Comparison of ENCODE assay signal across 1 cellular context in the genomic region with DNA sequence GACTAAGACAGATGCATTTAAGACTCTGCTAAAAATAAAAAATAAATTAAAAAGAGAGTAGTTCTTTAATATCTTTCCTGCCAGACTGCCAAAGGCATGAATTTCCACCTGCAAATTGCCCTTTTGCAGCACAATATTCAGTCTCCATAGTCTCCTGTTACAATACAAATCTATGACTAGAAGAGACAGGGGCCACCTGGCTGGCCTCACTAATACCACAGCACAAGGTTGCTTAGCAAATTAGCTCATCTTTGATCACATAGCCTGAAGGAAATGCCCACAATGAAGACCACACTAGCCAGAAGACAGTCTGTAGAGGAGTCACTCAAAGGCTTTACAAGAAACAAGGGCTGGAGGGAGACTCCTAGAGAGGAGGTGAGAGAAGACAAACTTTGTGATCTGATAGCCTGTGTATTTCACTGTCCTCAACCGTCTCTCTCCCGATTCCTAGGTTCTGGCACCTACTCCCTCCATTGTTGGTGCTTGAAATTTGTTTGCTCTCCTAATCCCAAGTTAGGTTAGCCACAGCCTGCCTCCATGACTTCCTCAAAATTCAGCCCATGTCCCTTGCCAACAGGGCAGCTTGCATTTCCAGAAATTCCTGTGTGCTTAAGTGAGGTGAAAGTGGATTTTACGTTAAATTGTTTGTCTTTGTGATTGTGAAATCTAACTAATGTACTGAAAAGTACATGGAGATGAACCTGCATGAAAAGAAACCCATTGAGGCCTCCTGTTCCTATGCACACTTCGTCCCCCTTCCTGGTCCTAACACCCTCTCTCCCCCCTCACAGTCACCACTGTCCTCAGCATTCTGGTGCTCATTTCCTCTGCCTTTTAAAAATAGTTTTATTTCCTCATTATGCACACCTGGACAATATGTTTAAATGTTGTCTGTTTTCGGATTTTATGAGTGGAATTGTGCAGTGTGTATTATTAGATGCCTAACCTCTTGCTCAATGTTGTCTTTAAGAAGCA.
TF ChIP-seq lines count a peak whose summit lies in the region.

No MANE protein-coding gene starts in this region.

TF ChIP-seq in HepG2, 621 proteins besides CTCF, POLR2A, EP300 and RAD21 (continued from another document):
- TF ChIP-seq, protein P1, sequence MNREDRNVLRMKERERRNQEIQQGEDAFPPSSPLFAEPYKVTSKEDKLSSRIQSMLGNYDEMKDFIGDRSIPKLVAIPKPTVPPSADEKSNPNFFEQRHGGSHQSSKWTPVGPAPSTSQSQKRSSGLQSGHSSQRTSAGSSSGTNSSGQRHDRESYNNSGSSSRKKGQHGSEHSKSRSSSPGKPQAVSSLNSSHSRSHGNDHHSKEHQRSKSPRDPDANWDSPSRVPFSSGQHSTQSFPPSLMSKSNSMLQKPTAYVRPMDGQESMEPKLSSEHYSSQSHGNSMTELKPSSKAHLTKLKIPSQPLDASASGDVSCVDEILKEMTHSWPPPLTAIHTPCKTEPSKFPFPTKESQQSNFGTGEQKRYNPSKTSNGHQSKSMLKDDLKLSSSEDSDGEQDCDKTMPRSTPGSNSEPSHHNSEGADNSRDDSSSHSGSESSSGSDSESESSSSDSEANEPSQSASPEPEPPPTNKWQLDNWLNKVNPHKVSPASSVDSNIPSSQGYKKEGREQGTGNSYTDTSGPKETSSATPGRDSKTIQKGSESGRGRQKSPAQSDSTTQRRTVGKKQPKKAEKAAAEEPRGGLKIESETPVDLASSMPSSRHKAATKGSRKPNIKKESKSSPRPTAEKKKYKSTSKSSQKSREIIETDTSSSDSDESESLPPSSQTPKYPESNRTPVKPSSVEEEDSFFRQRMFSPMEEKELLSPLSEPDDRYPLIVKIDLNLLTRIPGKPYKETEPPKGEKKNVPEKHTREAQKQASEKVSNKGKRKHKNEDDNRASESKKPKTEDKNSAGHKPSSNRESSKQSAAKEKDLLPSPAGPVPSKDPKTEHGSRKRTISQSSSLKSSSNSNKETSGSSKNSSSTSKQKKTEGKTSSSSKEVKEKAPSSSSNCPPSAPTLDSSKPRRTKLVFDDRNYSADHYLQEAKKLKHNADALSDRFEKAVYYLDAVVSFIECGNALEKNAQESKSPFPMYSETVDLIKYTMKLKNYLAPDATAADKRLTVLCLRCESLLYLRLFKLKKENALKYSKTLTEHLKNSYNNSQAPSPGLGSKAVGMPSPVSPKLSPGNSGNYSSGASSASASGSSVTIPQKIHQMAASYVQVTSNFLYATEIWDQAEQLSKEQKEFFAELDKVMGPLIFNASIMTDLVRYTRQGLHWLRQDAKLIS (CRISPR knock-in tag; IDR thresholded peaks at IDR 0.05), result no peak
- TF ChIP-seq FOXC1 (CRISPR knock-in tag; IDR thresholded peaks at IDR 0.05; ENCODE audit: borderline replicate concordance) (no peak), SALL1 (CRISPR knock-in tag; IDR thresholded peaks at IDR 0.05) (peak; percentile 25; the same call in 1 of the 2 replicates), SOX13 (IDR thresholded peaks at IDR 0.05) (no peak), SOX13 (CRISPR knock-in tag; conservative IDR thresholded peaks at IDR 0.05 in 1 of 2, IDR thresholded peaks at IDR 0.05 in 1 of 2) (peak in 1 of 2 experiments; percentile 43; a peak in 2 of 4 replicates), FOXA3 (CRISPR knock-in tag; IDR thresholded peaks at IDR 0.05) (0 out of 2 replicates have a peak, but pooled peaks have one; percentile 6), CHD4 (IDR thresholded peaks at IDR 0.05; ENCODE audit: borderline replicate concordance, low read length) (0 out of 2 replicates have a peak, but pooled peaks have one; percentile 19), TCF7 (IDR thresholded peaks at IDR 0.05; ENCODE audit: low read depth) (peak; percentile 39; the same call in 1 of the 2 replicates), FOXO1 (CRISPR knock-in tag; IDR thresholded peaks at IDR 0.05) (no peak), ZNF703 (CRISPR knock-in tag; IDR thresholded peaks at IDR 0.05; ENCODE audit: borderline replicate concordance) (no peak)
- TF ChIP-seq, protein P2, sequence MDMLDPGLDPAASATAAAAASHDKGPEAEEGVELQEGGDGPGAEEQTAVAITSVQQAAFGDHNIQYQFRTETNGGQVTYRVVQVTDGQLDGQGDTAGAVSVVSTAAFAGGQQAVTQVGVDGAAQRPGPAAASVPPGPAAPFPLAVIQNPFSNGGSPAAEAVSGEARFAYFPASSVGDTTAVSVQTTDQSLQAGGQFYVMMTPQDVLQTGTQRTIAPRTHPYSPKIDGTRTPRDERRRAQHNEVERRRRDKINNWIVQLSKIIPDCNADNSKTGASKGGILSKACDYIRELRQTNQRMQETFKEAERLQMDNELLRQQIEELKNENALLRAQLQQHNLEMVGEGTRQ (IDR thresholded peaks at IDR 0.05; ENCODE audit: low read depth, low read length), result no peak
- TF ChIP-seq, protein P2 (CRISPR knock-in tag; IDR thresholded peaks at IDR 0.05; ENCODE audit: borderline replicate concordance), result no peak
TF ChIP-seq in HepG2: peak in this region for 23.
